In the genomic region with DNA sequence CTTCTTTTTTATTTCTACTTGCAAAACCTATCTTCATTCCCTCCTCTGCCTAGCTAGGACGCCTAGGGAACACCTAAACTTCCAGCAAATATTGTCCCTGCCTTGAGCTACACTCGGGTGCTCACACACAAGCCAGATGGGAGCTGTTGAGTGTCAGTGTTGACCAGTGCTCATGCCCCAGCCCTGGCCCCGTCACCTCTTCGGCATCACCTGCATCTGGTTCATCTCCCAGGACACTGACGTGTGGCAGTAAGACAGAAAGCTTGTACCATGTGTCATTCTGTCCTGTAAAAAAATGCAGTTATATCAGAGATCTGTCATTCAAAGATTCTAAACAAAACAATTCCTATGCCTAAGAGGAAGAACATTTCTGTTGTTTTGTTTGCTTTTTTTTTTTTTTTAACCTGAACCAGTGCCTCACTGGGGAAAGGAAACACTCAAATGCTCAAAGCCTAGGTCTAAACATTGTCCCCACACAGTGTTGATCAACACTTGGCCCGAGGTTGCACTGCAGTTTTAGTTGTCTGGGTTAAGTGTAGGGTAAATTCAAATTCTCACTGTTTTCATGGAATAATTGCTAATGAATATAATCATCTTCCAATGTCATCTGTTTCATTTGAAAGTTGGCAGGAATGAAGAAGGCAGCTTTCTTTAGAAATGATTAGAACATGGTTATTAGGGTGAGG, we compare ENCODE assay signal across 13 cellular contexts.
DNase-seq lines count a peak whose midpoint lies in the region; ATAC-seq, FAIRE-seq and TF ChIP-seq lines count a peak whose summit lies in the region.
"Had no signal": no experiment of that assay in that cellular context is flagged by ENCODE, and none has a peak within 500 bp of the region (broad histone marks: within the 10 kb centered on the region; RNA-seq: fewer than 3 reads in every experiment).

No MANE protein-coding gene starts in this region.

- H3K23ac ChIP-seq in IMR-90 (ENCODE audit: low read depth, low read length) (no peak overlapping the region), mesendoderm (ENCODE audit: low read length) (no peak overlapping the region)

- H3K79me1 ChIP-seq in IMR-90 (ENCODE audit: low read depth in 1 of 2, low read length in 2 of 2) (no peaks in the 10 kb centered on the region), mesendoderm (ENCODE audit: low read length) (no peaks in the 10 kb centered on the region)

- FAIRE-seq in endometrium (lab: Jason Lieb, UNC) = peak; percentile 8

- BruUV-seq in IMR-90 (replicated peaks; lab: Mats Ljungman, UMichigan) = no TSS peak

- TF ChIP-seq RAD21 in IMR-90 (IDR thresholded peaks at IDR 0.05; ENCODE audit: low read length) = no peak

- H3K14ac ChIP-seq in IMR-90 (replicated peaks; ENCODE audit: low read depth, low read length) = peak overlapping the region; percentile 80; the same call in 1 of the 2 replicates

- no peak overlapping the region for H3K9ac ChIP-seq in IMR-90 (ENCODE audit: low read depth, low read length)
- H3K9ac ChIP-seq in mesendoderm (ENCODE audit: low read length) = no peak overlapping the region
- H3K9ac ChIP-seq: parathyroid adenoma had no signal

- no peak for TF ChIP-seq POLR2A in IMR-90 (IDR thresholded peaks at IDR 0.05; ENCODE audit: low read depth, low read length)
- TF ChIP-seq POLR2A in stomach (IDR thresholded peaks at IDR 0.05) = no peak
- no peak for TF ChIP-seq POLR2A in Peyer's patch (IDR thresholded peaks at IDR 0.05)

- H3K56ac ChIP-seq in IMR-90 (ENCODE audit: extremely low read depth, insufficient read depth, low read length) (no peak overlapping the region), mesendoderm (ENCODE audit: low read length) (no peak overlapping the region)

- no peak for TF ChIP-seq EP300 in stomach (IDR thresholded peaks at IDR 0.05)

- no peaks in the 10 kb centered on the region for H3K9me3 ChIP-seq in IMR-90 (ENCODE audit: control insufficient read depth, insufficient read depth, low read length)
- H3K9me3 ChIP-seq in right cardiac atrium (ENCODE audit: control insufficient read depth, low read length) = no peaks in the 10 kb centered on the region
- H3K9me3 ChIP-seq in stomach = no peaks in the 10 kb centered on the region
- no peaks in the 10 kb centered on the region for H3K9me3 ChIP-seq in Peyer's patch

- peak overlapping the region in 1 of 2 experiments; percentile 26; a peak in 1 of 4 replicates for H4K8ac ChIP-seq in IMR-90 (ENCODE audit: low read depth in 2 of 2, low read length in 2 of 2)
- no peak overlapping the region for H4K8ac ChIP-seq in mesendoderm (ENCODE audit: low read depth, low read length)

- no peak overlapping the region for H2AFZ ChIP-seq in IMR-90 (replicated peaks; ENCODE audit: low read length, poor library complexity)
- H2AFZ ChIP-seq: parathyroid adenoma had no signal

- H3K4me1 ChIP-seq in IMR-90 (ENCODE audit: control insufficient read depth, insufficient read depth, low read length) (peaks cover 14% of the 10 kb centered on the region), right cardiac atrium (ENCODE audit: control insufficient read depth, insufficient read depth, low read length) (peaks cover 8% of the 10 kb centered on the region), stomach (peaks cover 4 to 24% (median 14%) of the 10 kb centered on the region in 4 donors), Peyer's patch (no peaks in the 10 kb centered on the region), mesendoderm (ENCODE audit: control insufficient read depth, low read depth, low read length) (peaks cover 2% of the 10 kb centered on the region)
- H3K4me1 ChIP-seq: parathyroid adenoma had no signal

- H4K5ac ChIP-seq in IMR-90 (ENCODE audit: low read depth, low read length) (peak overlapping the region; percentile 13; the same call in 1 of the 2 replicates), mesendoderm (ENCODE audit: low read length) (no peak overlapping the region)

- H2BK120ac ChIP-seq in IMR-90 (ENCODE audit: low read depth, low read length) (peak overlapping the region; percentile 51; the same call in 1 of the 2 replicates), mesendoderm (ENCODE audit: low read depth, low read length) (no peak overlapping the region)

- H2BK15ac ChIP-seq in IMR-90 (ENCODE audit: low read depth, low read length) (peak overlapping the region; percentile 83; the same call in 1 of the 3 replicates), mesendoderm (replicated peaks; ENCODE audit: low read depth) (no peak overlapping the region)

- H3K18ac ChIP-seq in IMR-90 (ENCODE audit: low read depth, low read length) = peak overlapping the region; percentile 63
- no peak overlapping the region for H3K18ac ChIP-seq in mesendoderm (ENCODE audit: low read length)

- no peak overlapping the region for H2AK9ac ChIP-seq in IMR-90 (replicated peaks; ENCODE audit: low read depth, low read length, poor library complexity)

- DNase-seq in IMR-90 = no peak
- peak in 2 of 3 donors; percentile 43 to 50 for DNase-seq in right cardiac atrium
- no peak for DNase-seq in stomach
- no peak for DNase-seq in Peyer's patch
- no peak for DNase-seq in GDM1 (lab: John Stamatoyannopoulos, UW)
- DNase-seq in activated CD4-positive, alpha-beta T cell treated with anti-CD3 and anti-CD28 coated beads for 48 hours = no peak
- DNase-seq in mesendoderm = no peak
- DNase-seq: activated CD4-positive, alpha-beta T cell treated with anti-CD3 and anti-CD28 coated beads, Interleukin-2, amount 50 U/mL, for 48 hours; activated naive CD8-positive, alpha-beta T cell treated with anti-CD3 and anti-CD28 coated beads for 36 hours; activated T-cell treated with anti-CD3 and anti-CD28 coated beads, Interleukin-2, amount 50 U/mL, for 48 hours; Kasumi-1 had no signal

- H3K36me3 ChIP-seq in IMR-90 (ENCODE audit: control insufficient read depth, insufficient read depth, low read length) (no peaks in the 10 kb centered on the region), stomach (no peaks in the 10 kb centered on the region), Peyer's patch (no peaks in the 10 kb centered on the region), mesendoderm (ENCODE audit: control insufficient read depth, insufficient read depth, low read length) (no peaks in the 10 kb centered on the region)

- H3K4me2 ChIP-seq in IMR-90 (ENCODE audit: low read depth, low read length) = no peak overlapping the region
- H3K4me2 ChIP-seq in mesendoderm (ENCODE audit: low read length) = no peak overlapping the region

- in situ Hi-C loops in IMR-90 (cut with MboI; ENCODE audit: low sequenced_read_pairs) = no loop called here

- H2BK5ac ChIP-seq in IMR-90 (ENCODE audit: low read depth, low read length, poor library complexity, severe bottlenecking) (peak overlapping the region; percentile 27), mesendoderm (ENCODE audit: low read length) (no peak overlapping the region)

- H3K27me3 ChIP-seq in IMR-90 (ENCODE audit: control insufficient read depth, insufficient read depth, low read length) (no peaks in the 10 kb centered on the region), right cardiac atrium (ENCODE audit: control insufficient read depth, insufficient read depth) (no peaks in the 10 kb centered on the region), stomach (no peaks in the 10 kb centered on the region), Peyer's patch (no peaks in the 10 kb centered on the region), mesendoderm (ENCODE audit: insufficient read depth, low read length, poor library complexity) (no peaks in the 10 kb centered on the region)

- intact Hi-C loops in IMR-90 (cut with micrococcal nuclease) (no loop called here), right cardiac atrium (cut with DNase I) (no loop called here), stomach (cut with DNase I; ENCODE audit: low total_unique reads) (no loop called here)

- H4K91ac ChIP-seq in IMR-90 (ENCODE audit: insufficient read depth, low read depth, low read length) = no peak overlapping the region; the same call in 1 of the 2 replicates

- H3K4me3 ChIP-seq in IMR-90 (ENCODE audit: insufficient read depth, low read depth, low read length) (no peak overlapping the region), right cardiac atrium (ENCODE audit: low read length) (no peak overlapping the region), stomach (no peak overlapping the region), Peyer's patch (no peak overlapping the region), mesendoderm (ENCODE audit: low read length) (no peak overlapping the region)

- peak overlapping the region; percentile 59; the same call in 1 of the 2 replicates for H2BK20ac ChIP-seq in IMR-90 (ENCODE audit: low read depth, low read length)

- dilution Hi-C loops in IMR-90 (cut with HindIII; ENCODE audit: low sequenced_read_pairs, unreplicated experiment) = no loop called here

- H3K27ac ChIP-seq in IMR-90 (ENCODE audit: insufficient read depth, low read length) (peak overlapping the region; percentile 9; the same call in 1 of the 2 replicates), right cardiac atrium (ENCODE audit: low read length) (peak overlapping the region; percentile 70), stomach (peak overlapping the region; percentile 1 to 63 (median 17)), Peyer's patch (no peak overlapping the region), mesendoderm (ENCODE audit: low read depth, low read length) (no peak overlapping the region)
- H3K27ac ChIP-seq: parathyroid adenoma had no signal

- POLR2A ChIA-PET in IMR-90 (lab: Charles Lee; ENCODE audit: unreplicated experiment) = interaction anchor here (0.6 kb wide), 1 partner anchor 243 kb away, joined by 3 read pairs; no protein-coding TSS in a partner anchor

- H2AK5ac ChIP-seq in IMR-90 (ENCODE audit: low read depth, low read length) (peak overlapping the region; percentile 90; the same call in 1 of the 2 replicates), mesendoderm (ENCODE audit: low read length) (no peak overlapping the region)

- CTCF ChIA-PET in IMR-90 (lab: Yijun Ruan, JAX) = interaction anchor here (0.6 to 0.9 kb wide), 2 partner anchors 30 to 97 kb away, joined by 3 to 4 read pairs; no protein-coding TSS in a partner anchor

- no peak for ATAC-seq in IMR-90 (ENCODE audit: low read depth)
- ATAC-seq in right cardiac atrium = peak; percentile 24 to 42

- no peaks in the 10 kb centered on the region; the same call in 1 of the 2 replicates for H3K9me1 ChIP-seq in IMR-90 (ENCODE audit: insufficient read depth, low read length)

- H3K4ac ChIP-seq in IMR-90 (ENCODE audit: low read depth, low read length) (peak overlapping the region; percentile 57; the same call in 1 of the 2 replicates), mesendoderm (ENCODE audit: low read depth, low read length) (no peak overlapping the region)

- H4K20me1 ChIP-seq in IMR-90 (ENCODE audit: insufficient read depth, low read length) = no peaks in the 10 kb centered on the region

- H3K79me2 ChIP-seq in mesendoderm (ENCODE audit: control insufficient read depth, insufficient read depth, low read length) = no peaks in the 10 kb centered on the region
- H3K79me2 ChIP-seq: parathyroid adenoma had no signal

- WGBS in IMR-90 (ENCODE audit: extremely low coverage in 2 of 2, insufficient read length in 1 of 2), 2 experiments = no CpG with 5 or more reads among the region's 6 CpGs
- WGBS in right cardiac atrium = 54% methylated on average over 6 of the region's 6 CpGs
- 63 to 68% (median 65%) methylated on average over 6 of the region's 6 CpGs for WGBS in stomach, 5 donors
- WGBS in mesendoderm (ENCODE audit: extremely low coverage, insufficient coverage, low lambda C conversion rate) = no CpG with 5 or more reads among the region's 6 CpGs

- TF ChIP-seq CTCF in IMR-90 (conservative IDR thresholded peaks at IDR 0.05; ENCODE audit: low read depth, low read length) (no peak), stomach (IDR thresholded peaks at IDR 0.05) (no peak), Peyer's patch (IDR thresholded peaks at IDR 0.05) (no peak)

Comparison
In these comparisons a context has a peak if more than half of its experiments do, and no peak if none do; other contexts are left out.
1. DNase-seq: peak in right cardiac atrium (2 of 3); none in IMR-90 (single experiment), stomach (single experiment), Peyer's patch (0 of 3), GDM1 (single experiment), activated CD4-positive, alpha-beta T cell treated with anti-CD3 and anti-CD28 coated beads for 48 hours (single experiment) and mesendoderm (single experiment).
2. H3K27ac ChIP-seq: peak in IMR-90 (single experiment), right cardiac atrium (single experiment) and stomach (5 of 5); none in Peyer's patch (0 of 4) and mesendoderm (single experiment).